27 cellular contexts compared by ENCODE assay signal in genomic region chr19:42552086-42553065, GRCh38. TPM values are rescaled to one million over a fixed set of nuclear protein-coding genes. Genes with fewer than 3 reads are reported as not detected.
DNase-seq lines count a peak whose midpoint lies in the region; ATAC-seq, FAIRE-seq and TF ChIP-seq lines count a peak whose summit lies in the region.
"Had no signal": no experiment of that assay in that cellular context is flagged by ENCODE, and none has a peak within 500 bp of the region (broad histone marks: within the 10 kb centered on the region; RNA-seq: fewer than 3 reads in every experiment).

No MANE protein-coding gene starts in this region.

- no peaks in the 10 kb centered on the region for H3K9me3 Mint-ChIP-seq in stimulated activated effector memory CD8-positive, alpha-beta T cell treated with anti-CD3 and anti-CD28 coated beads, Interleukin-12 subunit alpha, Interleukin-12 subunit beta, amount 100 ng/mL, for 72 hours

- 0 out of 2 replicates have a peak overlapping the region, but pooled peaks have one; percentile 3 for H3K9ac ChIP-seq in HepG2 (ENCODE audit: insufficient read depth, low read depth, low read length)

- peak overlapping the region; percentile 50 for H3K4me2 ChIP-seq in HepG2 (ENCODE audit: low read depth, low read length)
- H3K4me2 ChIP-seq: A549 had no signal

- no peaks in the 10 kb centered on the region for H3K4me1 Mint-ChIP-seq in stimulated activated effector memory CD8-positive, alpha-beta T cell treated with anti-CD3 and anti-CD28 coated beads, Interleukin-12 subunit alpha, Interleukin-12 subunit beta, amount 100 ng/mL, for 72 hours

- H3K4me3 ChIP-seq in HepG2 (replicated peaks in 1 of 3; ENCODE audit: insufficient read depth in 1 of 3, low read depth in 2 of 3, low read length in 3 of 3) (peak overlapping the region in 1 of 3 experiments; percentile 15; a peak in 1 of 6 replicates), right lobe of liver (no peak overlapping the region), left lung (no peak overlapping the region)
- H3K4me3 ChIP-seq: A549, K562 had no signal

- H3K79me2 ChIP-seq in HepG2 (ENCODE audit: insufficient read depth, low read length), result no peaks in the 10 kb centered on the region

- DNase-seq in HepG2 (ENCODE audit: low spot score) (no peak), right lobe of liver (no peak), left lung (no peak), A172 (ENCODE audit: low spot score) (no peak), UCSD-AML1 (lab: John Stamatoyannopoulos, UW; ENCODE audit: unreplicated experiment) (no peak)
- DNase-seq in stimulated activated effector memory CD8-positive, alpha-beta T cell treated with anti-CD3 and anti-CD28 coated beads, Interleukin-12 subunit alpha, Interleukin-12 subunit beta, amount 100 ng/mL, for 72 hours (ENCODE audit: low spot score in 2 of 2), result no peak
- DNase-seq: Caco-2, NCI-H1105, NCI-H1436 treated with DMSO at 0.1 percent for 48 hours, NCI-H187 treated with DMSO at 0.1 percent for 48 hours, NCI-H2107, NCI-H446, NCI-H69, SHP77 treated with DMSO at 0.1 percent for 48 hours had no signal

- FAIRE-seq in HepG2 (lab: Jason Lieb, UNC), result no peak
- FAIRE-seq: G401.6, H54, K562 had no signal

- H3K27me3 ChIP-seq in HepG2 (ENCODE audit: control insufficient read depth in 1 of 2, insufficient read depth in 2 of 2, low read length in 2 of 2) (peaks cover 0 to 7% of the 10 kb centered on the region in 2 experiments; a peak in 1 of 5 replicates), right lobe of liver (no peaks in the 10 kb centered on the region), left lung (peaks cover 0 to 85% of the 10 kb centered on the region in 2 donors)

- TF ChIP-seq RAD21 in HepG2 (CRISPR knock-in tag; IDR thresholded peaks at IDR 0.05), result no peak

- no TSS peak for BruUV-seq in HepG2 (replicated peaks; lab: Mats Ljungman, UMichigan)

- intact Hi-C loops in HepG2 (cut with micrococcal nuclease; ENCODE audit: unreplicated experiment), result no loop called here
- intact Hi-C loops in right lobe of liver (cut with DNase I), result no loop called here
- intact Hi-C loops in left lung (cut with DNase I), result no loop called here

- in situ Hi-C loops in HepG2 (cut with HindIII; ENCODE audit: extremely low pct_ligation_motif_present, low pct_unique_long_range_greater_than_20kb), result no loop called here

- H4K20me1 ChIP-seq in HepG2 (ENCODE audit: insufficient read depth, low read length), result no peaks in the 10 kb centered on the region

- no peak for TF ChIP-seq CTCF in HepG2 (CRISPR knock-in tag; IDR thresholded peaks at IDR 0.05)
- TF ChIP-seq CTCF in right lobe of liver (IDR thresholded peaks at IDR 0.05), result no peak
- no peak for TF ChIP-seq CTCF in left lung (IDR thresholded peaks at IDR 0.05)

- CTCF ChIA-PET in HepG2 (lab: Yijun Ruan, JAX; ENCODE audit: low intra/inter-chr PET ratio, low total read pairs), result no interaction called here

- POLR2A ChIA-PET in HepG2 (lab: Yijun Ruan, JAX), result interaction anchor here (0.6 to 1.5 kb wide), 3 partner anchors 24 to 114 kb away, joined by 3 to 5 read pairs (median 3); partner anchors contain the start of gene CEACAM1

- H3K4me1 ChIP-seq in HepG2 (ENCODE audit: insufficient read depth, low read length) (peaks cover 60% of the 10 kb centered on the region), right lobe of liver (no peaks in the 10 kb centered on the region), left lung (peaks cover 0 to 42% of the 10 kb centered on the region in 2 donors)
- H3K4me1 ChIP-seq: A549, Caco-2 had no signal

- H3K36me3 ChIP-seq in HepG2 (replicated peaks in 1 of 2; ENCODE audit: control insufficient read depth in 1 of 2, insufficient read depth in 2 of 2, low read length in 2 of 2), result no peaks in the 10 kb centered on the region
- H3K36me3 ChIP-seq in right lobe of liver, result no peaks in the 10 kb centered on the region
- no peaks in the 10 kb centered on the region for H3K36me3 ChIP-seq in left lung

- ATAC-seq in HepG2 (peak; percentile 21; the same call in 1 of the 3 replicates), right lobe of liver (no peak), left lung (peak; percentile 8), GM19395 (IDR thresholded peaks at IDR 0.05; ENCODE audit: unreplicated experiment) (no peak)
- peak; percentile 35 for ATAC-seq in stimulated activated effector memory CD8-positive, alpha-beta T cell treated with anti-CD3 and anti-CD28 coated beads, Interleukin-12 subunit alpha, Interleukin-12 subunit beta, amount 100 ng/mL, for 72 hours
- ATAC-seq: A549; CD8-positive, alpha-beta T cell; K562; Panc1 had no signal

- H3K27ac ChIP-seq in HepG2 (ENCODE audit: extremely low read length, insufficient read depth, low read length) (no peak overlapping the region), right lobe of liver (no peak overlapping the region), left lung (no peak overlapping the region)
- H3K27ac ChIP-seq: A549, C4-2B, HL-60, RWPE1 had no signal

- H3K27ac Mint-ChIP-seq in stimulated activated effector memory CD8-positive, alpha-beta T cell treated with anti-CD3 and anti-CD28 coated beads, Interleukin-12 subunit alpha, Interleukin-12 subunit beta, amount 100 ng/mL, for 72 hours, result no peak overlapping the region
- H3K27ac Mint-ChIP-seq: CD8-positive, alpha-beta T cell had no signal

- 36% methylated on average over 7 of the region's 8 CpGs for WGBS in HepG2 (ENCODE audit: low lambda C conversion rate)
- WGBS in right lobe of liver (ENCODE audit: insufficient coverage, low coverage, low lambda C conversion rate, missing lambda C conversion rate), result 28% methylated on average over 3 of the region's 8 CpGs

- TF ChIP-seq POLR2A in HepG2 (IDR thresholded peaks at IDR 0.05; ENCODE audit: insufficient read depth in 1 of 2, low read depth in 2 of 2, low read length in 2 of 2), result no peak
- no peak for TF ChIP-seq POLR2A in right lobe of liver (IDR thresholded peaks at IDR 0.05)

- TF ChIP-seq EP300 in HepG2 (IDR thresholded peaks at IDR 0.05; ENCODE audit: low read depth in 2 of 2, low read length in 2 of 2) (no peak), HepG2 (CRISPR knock-in tag; IDR thresholded peaks at IDR 0.05; ENCODE audit: borderline replicate concordance) (no peak)

- no peak overlapping the region for H2AFZ ChIP-seq in HepG2 (ENCODE audit: low read length)

- no peak overlapping the region for H3K4me3 Mint-ChIP-seq in stimulated activated effector memory CD8-positive, alpha-beta T cell treated with anti-CD3 and anti-CD28 coated beads, Interleukin-12 subunit alpha, Interleukin-12 subunit beta, amount 100 ng/mL, for 72 hours
- H3K4me3 Mint-ChIP-seq: CD8-positive, alpha-beta T cell had no signal

- H3K9me3 ChIP-seq in HepG2 (ENCODE audit: low read length) (peaks cover 9% of the 10 kb centered on the region), right lobe of liver (no peaks in the 10 kb centered on the region), left lung (peaks cover 0 to 14% of the 10 kb centered on the region in 2 donors)

- H3K36me3 Mint-ChIP-seq in stimulated activated effector memory CD8-positive, alpha-beta T cell treated with anti-CD3 and anti-CD28 coated beads, Interleukin-12 subunit alpha, Interleukin-12 subunit beta, amount 100 ng/mL, for 72 hours, result no peaks in the 10 kb centered on the region
- H3K36me3 Mint-ChIP-seq: CD8-positive, alpha-beta T cell had no signal

RNA-seq across cellular contexts. Expression of gene CEACAM1, which starts 24.1 kb away (rescaled TPM):
- total RNA-seq in HepG2 (2016; rRNA removed; fragmentation: Illumina TruSeq; extraction: Trizol) (9.6 and 13.5 TPM in 2 replicates), right lobe of liver (10 to 100 TPM; 27.4 to 64.6 (median 45.7) TPM), left lung (10 to 100 TPM; 12.4 to 24.0 TPM)
- 2.4 and 3.1 TPM in 2 replicates for total RNA-seq in HepG2 (2016; cell fraction: cytosol; rRNA removed; fragmentation: Illumina TruSeq; extraction: Trizol; ENCODE audit: low read depth)
- total RNA-seq in HepG2 (2016; cell fraction: insoluble cytoplasmic fraction; rRNA removed; fragmentation: Illumina TruSeq; extraction: Trizol), result 8.3 and 13.2 TPM in 2 replicates
- total RNA-seq in HepG2 (2016; cell fraction: membrane; rRNA removed; fragmentation: Illumina TruSeq; extraction: Trizol), result 7.7 and 9.3 TPM in 2 replicates
- total RNA-seq in HepG2 (2016; cell fraction: nucleus; rRNA removed; fragmentation: Illumina TruSeq; extraction: Trizol), result 22.7 and 31.8 TPM in 2 replicates
- polyA plus RNA-seq in HepG2 (2011; rRNA removed), result 272 and 332 TPM in 2 replicates
- polyA plus RNA-seq in HepG2 (2011; cell fraction: cytosol; rRNA removed), result 102 and 103 TPM in 2 replicates
- 369 and 382 TPM in 2 replicates for polyA plus RNA-seq in HepG2 (2011; cell fraction: nucleus; rRNA removed)
- 97.8 and 119 TPM in 2 replicates for polyA plus RNA-seq in HepG2 (2012)
- 4.9 and 5.5 TPM in 2 replicates for polyA plus RNA-seq in HepG2 (2016; cell fraction: cytosol; fragmentation: Illumina TruSeq; extraction: Trizol; ENCODE audit: low read depth)
- polyA plus RNA-seq in HepG2 (2016; cell fraction: insoluble cytoplasmic fraction; fragmentation: Illumina TruSeq; extraction: Trizol; ENCODE audit: low read depth), result 23.8 and 26.6 TPM in 2 replicates
- 8.8 and 10.6 TPM in 2 replicates for polyA plus RNA-seq in HepG2 (2016; cell fraction: membrane; fragmentation: Illumina TruSeq; extraction: Trizol; ENCODE audit: low read depth)
- 77.3 and 85.7 TPM in 2 replicates for polyA plus RNA-seq in HepG2 (2016; cell fraction: nucleus; fragmentation: Illumina TruSeq; extraction: Trizol; ENCODE audit: insufficient read depth, low read depth)
- polyA minus RNA-seq in HepG2 (2011; rRNA and poly(A)+ RNA removed; ENCODE audit: low replicate concordance), result 0.07 and 87.5 TPM in 2 replicates
- 61.3 and 65.7 TPM in 2 replicates for polyA minus RNA-seq in HepG2 (2011; cell fraction: cytosol; rRNA and poly(A)+ RNA removed)
- 122 and 160 TPM in 2 replicates for polyA minus RNA-seq in HepG2 (2011; cell fraction: nucleus; rRNA and poly(A)+ RNA removed)
- total RNA-seq in A172 (2014; rRNA removed; shearing (Covaris generic)), result 0.67 and 2.2 TPM in 2 replicates
- total RNA-seq: LHCN-M2 had no signal

RNA-seq across cellular contexts. Expression of gene CEACAM8, which starts 42.3 kb away (rescaled TPM):
- total RNA-seq in HepG2 (2016; rRNA removed; fragmentation: Illumina TruSeq; extraction: Trizol) (not detected in 2 replicates), right lobe of liver (under 1 TPM in 3 of 6 experiments, not detected in 3; 0.42 to 0.68 (median 0.66) TPM), left lung (1 to 10 TPM in 1 of 2 donors, under 1 TPM in 1; 0.16 to 2.6 TPM)
- not detected in 2 replicates for total RNA-seq in HepG2 (2016; cell fraction: cytosol; rRNA removed; fragmentation: Illumina TruSeq; extraction: Trizol; ENCODE audit: low read depth)
- total RNA-seq in HepG2 (2016; cell fraction: insoluble cytoplasmic fraction; rRNA removed; fragmentation: Illumina TruSeq; extraction: Trizol), result not detected in 2 replicates
- not detected in 2 replicates for total RNA-seq in HepG2 (2016; cell fraction: membrane; rRNA removed; fragmentation: Illumina TruSeq; extraction: Trizol)
- not detected in 2 replicates for total RNA-seq in HepG2 (2016; cell fraction: nucleus; rRNA removed; fragmentation: Illumina TruSeq; extraction: Trizol)
- not detected in 2 replicates for polyA plus RNA-seq in HepG2 (2011; rRNA removed)
- polyA plus RNA-seq in HepG2 (2011; cell fraction: cytosol; rRNA removed), result not detected in 2 replicates
- polyA plus RNA-seq in HepG2 (2011; cell fraction: nucleus; rRNA removed), result not detected in 2 replicates
- polyA plus RNA-seq in HepG2 (2012), result not detected in 2 replicates
- polyA plus RNA-seq in HepG2 (2016; cell fraction: cytosol; fragmentation: Illumina TruSeq; extraction: Trizol; ENCODE audit: low read depth), result not detected in 2 replicates
- polyA plus RNA-seq in HepG2 (2016; cell fraction: insoluble cytoplasmic fraction; fragmentation: Illumina TruSeq; extraction: Trizol; ENCODE audit: low read depth), result not detected in 2 replicates
- polyA plus RNA-seq in HepG2 (2016; cell fraction: membrane; fragmentation: Illumina TruSeq; extraction: Trizol; ENCODE audit: low read depth), result not detected in 2 replicates
- polyA plus RNA-seq in HepG2 (2016; cell fraction: nucleus; fragmentation: Illumina TruSeq; extraction: Trizol; ENCODE audit: insufficient read depth, low read depth), result not detected in 2 replicates
- polyA minus RNA-seq in HepG2 (2011; rRNA and poly(A)+ RNA removed; ENCODE audit: low replicate concordance), result not detected in 2 replicates
- polyA minus RNA-seq in HepG2 (2011; cell fraction: cytosol; rRNA and poly(A)+ RNA removed), result not detected in 2 replicates
- not detected in 2 replicates for polyA minus RNA-seq in HepG2 (2011; cell fraction: nucleus; rRNA and poly(A)+ RNA removed)
- not detected in 2 replicates for total RNA-seq in A172 (2014; rRNA removed; shearing (Covaris generic))
- total RNA-seq: Caco-2; CD8-positive, alpha-beta T cell; K562; LHCN-M2; MCF 10A; OCI-LY7 had no signal
- polyA plus RNA-seq: A549, K562 had no signal

Comparison
In these comparisons a context has a peak if more than half of its experiments do, and no peak if none do; other contexts are left out.
1. ATAC-seq: peak in HepG2 (single experiment), left lung (single experiment) and stimulated activated effector memory CD8-positive, alpha-beta T cell treated with anti-CD3 and anti-CD28 coated beads, Interleukin-12 subunit alpha, Interleukin-12 subunit beta, amount 100 ng/mL, for 72 hours (single experiment); none in right lobe of liver (0 of 4) and GM19395 (single experiment).